In genomic region chr1:235160965-235161684, GRCh38 we compare ENCODE assay signal across 8 cellular contexts. TPM values are rescaled to one million over a fixed set of nuclear protein-coding genes. Genes with fewer than 3 reads are reported as not detected.
DNase-seq lines count a peak whose midpoint lies in the region; ATAC-seq and TF ChIP-seq lines count a peak whose summit lies in the region.

Gene RBM34 (minus strand): TSS chr1:235161250. CDS start chr1:235161226, 24 bp downstream.

- H3K27me3 ChIP-seq in adrenal gland (no peaks in the 10 kb centered on the region), heart right ventricle (no peaks in the 10 kb centered on the region)

- peak within 1 kb of the TSS; percentile 95 for H3K27ac Mint-ChIP-seq in type B pancreatic cell

- TF ChIP-seq POLR2A in adrenal gland (IDR thresholded peaks at IDR 0.05), result peak; percentile 91 to 98

- H3K4me1 ChIP-seq in adrenal gland (replicated peaks in 1 of 2) (peaks cover 4 to 10% of the 10 kb centered on the region in 2 donors), heart right ventricle (peaks cover 3 to 39% (median 15%) of the 10 kb centered on the region in 9 donors)

- H3K36me3 ChIP-seq in adrenal gland (replicated peaks in 1 of 2) (peaks cover 0 to 23% of the 10 kb centered on the region in 2 donors), heart right ventricle (peaks cover 0 to 45% (median 14%) of the 10 kb centered on the region in 9 donors)

- H3K36me3 Mint-ChIP-seq in type B pancreatic cell, result no peaks in the 10 kb centered on the region

- H3K4me3 ChIP-seq in adrenal gland, result peak within 1 kb of the TSS; percentile 27 to 86 (median 55)
- peak within 1 kb of the TSS; percentile 65 to 94 (median 82) for H3K4me3 ChIP-seq in heart right ventricle

- DNase-seq in GM13977 (ENCODE audit: low spot score), result peak; percentile 90
- peak; percentile 88 for DNase-seq in NCI-H146 treated with DMSO at 0.1 percent for 48 hours (lab: John Stamatoyannopoulos, UW; ENCODE audit: unreplicated experiment)
- DNase-seq in adrenal gland, result peak; percentile 93 to 96 (median 95)
- peak; percentile 91 to 93 for DNase-seq in heart right ventricle
- DNase-seq in posterior cingulate gyrus, result peak; percentile 85 to 99 (median 91)
- peak; percentile 91 for DNase-seq in type B pancreatic cell (ENCODE audit: extremely low spot score, unreplicated experiment)

- in situ Hi-C loops in GM13977 (cut with MboI; ENCODE audit: low pct_unique_long_range_greater_than_20kb, low sequenced_read_pairs, unreplicated experiment), result no loop called here

- no peaks in the 10 kb centered on the region for H3K9me3 ChIP-seq in adrenal gland (replicated peaks in 1 of 3)
- no peaks in the 10 kb centered on the region for H3K9me3 ChIP-seq in heart right ventricle

- TF ChIP-seq CTCF in GM13977 (IDR thresholded peaks at IDR 0.05; ENCODE audit: extremely low read depth, insufficient read depth, missing control alignments), result no peak
- peak in 4 of 6 experiments; percentile 3 to 53 (median 42) for TF ChIP-seq CTCF in adrenal gland (IDR thresholded peaks at IDR 0.05)
- TF ChIP-seq CTCF in heart right ventricle (IDR thresholded peaks at IDR 0.05), result peak in 4 of 9 donors; percentile 26 to 43 (median 39)
- TF ChIP-seq CTCF in type B pancreatic cell (conservative IDR thresholded peaks at IDR 0.05), result no peak

- peaks cover 11% of the 10 kb centered on the region for H3K4me1 Mint-ChIP-seq in type B pancreatic cell (ENCODE audit: unreplicated experiment)

- H3K9me3 Mint-ChIP-seq in type B pancreatic cell, result no peaks in the 10 kb centered on the region

- H3K27ac ChIP-seq in adrenal gland (peak within 1 kb of the TSS; percentile 64 to 95 (median 84)), heart right ventricle (peak within 1 kb of the TSS; percentile 58 to 93 (median 90))

- ATAC-seq in HG02870 (IDR thresholded peaks at IDR 0.05; ENCODE audit: unreplicated experiment), result peak; percentile 86
- ATAC-seq in heart right ventricle, result peak; percentile 96 to 99 (median 98)

- 0% methylated on average over 35 to 50 of the region's 50 CpGs for WGBS in adrenal gland, 4 donors
- 0% methylated on average over 50 of the region's 50 CpGs for WGBS in heart right ventricle, 2 donors

- H3K4me3 Mint-ChIP-seq in type B pancreatic cell, result peak within 1 kb of the TSS; percentile 97

- intact Hi-C loops in T-helper 1 cell treated with Interleukin-12 subunit alpha and Interleukin-12 subunit beta and Interleukin-4 antibody, amounts not matched to agents 30 ng/mL and 1 ng/mL, for 36 hours (cut with micrococcal nuclease), result loop anchor here (1.0 to 5.0 kb wide), 13 partner anchors 33 to 788 kb away; partner anchors contain the start of genes ARID4B, COA6, GGPS1 and IRF2BP2
- intact Hi-C loops in adrenal gland (cut with DNase I), result no loop called here
- intact Hi-C loops in heart right ventricle (cut with DNase I), result no loop called here
- intact Hi-C loops in posterior cingulate gyrus (cut with DNase I), result loop anchor here (2.0 to 5.0 kb wide), 3 partner anchors 34 to 341 kb away; partner anchors contain the start of genes ARID4B, B3GALNT2, GGPS1 and TOMM20

- no peaks in the 10 kb centered on the region for H3K27me3 Mint-ChIP-seq in type B pancreatic cell

RNA-seq across cellular contexts. Expression of gene RBM34, which starts in this region (rescaled TPM):
- total RNA-seq in T-helper 1 cell treated with Interleukin-12 subunit alpha and Interleukin-12 subunit beta and Interleukin-4 antibody, amounts not matched to agents 30 ng/mL and 1 ng/mL, for 36 hours, result 105 and 108 TPM in 2 replicates
- 10 to 100 TPM; 16.6 to 82.8 (median 45.8) TPM for total RNA-seq in adrenal gland
- polyA plus RNA-seq in adrenal gland, result 100 to 1,000 TPM; 103 to 181 (median 111) TPM
- 10 to 100 TPM; 41.5 to 61.6 (median 50.4) TPM for total RNA-seq in heart right ventricle
- 100 to 1,000 TPM in 1 of 2 donors, 10 to 100 TPM in 1; 67.0 to 139 TPM for polyA plus RNA-seq in heart right ventricle
- 74.9 and 83.5 TPM in 2 replicates for total RNA-seq in type B pancreatic cell (ENCODE audit: low replicate concordance)

Comparison
In these comparisons a context has a peak if more than half of its experiments do, and no peak if none do; other contexts are left out.
1. Peak in every context shown above with its lines: DNase-seq, ATAC-seq, H3K4me3 ChIP-seq and H3K27ac ChIP-seq.
2. CTCF ChIP-seq: peak in adrenal gland (4 of 6); none in GM13977 (single experiment) and type B pancreatic cell (single experiment).
3. intact Hi-C loops: an anchor here in T-helper 1 cell treated with Interleukin-12 subunit alpha and Interleukin-12 subunit beta and Interleukin-4 antibody, amounts not matched to agents 30 ng/mL and 1 ng/mL, for 36 hours (1.0 to 5.0 kb wide) and posterior cingulate gyrus (2.0 to 5.0 kb wide); none called in adrenal gland and heart right ventricle.